In genomic region chr16:85027968-85028637, GRCh38 we compare ENCODE assay signal across 1 cellular context.
A peak's percentile ranks its signal among the peaks of the same experiment; 100 is the strongest.
TF ChIP-seq lines count a peak whose summit lies in the region.

No MANE protein-coding gene starts in this region.

TF ChIP-seq in HEK293, 187 proteins besides CTCF, POLR2A, EP300 and RAD21 (continued from another document):
- TF ChIP-seq ZNF2 (tag by site-specific recombination; IDR thresholded peaks at IDR 0.05) (no peak), ZXDB (tag by site-specific recombination; IDR thresholded peaks at IDR 0.05) (no peak), ZNF223 (tag by site-specific recombination; IDR thresholded peaks at IDR 0.05) (no peak), ZBTB6 (tag by site-specific recombination; IDR thresholded peaks at IDR 0.05) (no peak), ZNF664 (tag by site-specific recombination; IDR thresholded peaks at IDR 0.05) (no peak), ZNF777 (tag by site-specific recombination; IDR thresholded peaks at IDR 0.05; ENCODE audit: borderline replicate concordance) (no peak), ZNF530 (tag by site-specific recombination; IDR thresholded peaks at IDR 0.05; ENCODE audit: low read depth) (no peak), SP3 (tag by site-specific recombination; IDR thresholded peaks at IDR 0.05) (no peak), ZNF830 (tag by site-specific recombination; IDR thresholded peaks at IDR 0.05; ENCODE audit: low read depth) (no peak), KLF9 (tag by site-specific recombination; IDR thresholded peaks at IDR 0.05; ENCODE audit: low read depth) (peak; percentile 49), BCL11A (tag by site-specific recombination; IDR thresholded peaks at IDR 0.05; ENCODE audit: low read depth) (no peak), ZNF362 (tag by site-specific recombination; IDR thresholded peaks at IDR 0.05) (no peak), ZNF658 (tag by site-specific recombination; IDR thresholded peaks at IDR 0.05) (no peak), ZNF660 (tag by site-specific recombination; IDR thresholded peaks at IDR 0.05) (no peak), PBX3 (CRISPR knock-in tag; IDR thresholded peaks at IDR 0.05) (no peak), ZNF140 (tag by site-specific recombination; IDR thresholded peaks at IDR 0.05) (no peak), FEZF1 (tag by site-specific recombination; IDR thresholded peaks at IDR 0.05) (no peak), ZNF175 (tag by site-specific recombination; IDR thresholded peaks at IDR 0.05) (no peak), ZNF19 (tag by site-specific recombination; IDR thresholded peaks at IDR 0.05; ENCODE audit: low read depth) (no peak), ZNF157 (tag by site-specific recombination; IDR thresholded peaks at IDR 0.05) (no peak), BCL11B (tag by site-specific recombination; IDR thresholded peaks at IDR 0.05; ENCODE audit: low read depth) (no peak), ZBTB11 (tag by site-specific recombination; conservative IDR thresholded peaks at IDR 0.05; ENCODE audit: low read depth) (0 out of 2 replicates have a peak, but pooled peaks have one; percentile 17), SCRT2 (tag by site-specific recombination; IDR thresholded peaks at IDR 0.05) (0 out of 2 replicates have a peak, but pooled peaks have one; percentile 14), ZNF394 (tag by site-specific recombination; IDR thresholded peaks at IDR 0.05; ENCODE audit: borderline replicate concordance) (no peak)
- TF ChIP-seq, protein P1, sequence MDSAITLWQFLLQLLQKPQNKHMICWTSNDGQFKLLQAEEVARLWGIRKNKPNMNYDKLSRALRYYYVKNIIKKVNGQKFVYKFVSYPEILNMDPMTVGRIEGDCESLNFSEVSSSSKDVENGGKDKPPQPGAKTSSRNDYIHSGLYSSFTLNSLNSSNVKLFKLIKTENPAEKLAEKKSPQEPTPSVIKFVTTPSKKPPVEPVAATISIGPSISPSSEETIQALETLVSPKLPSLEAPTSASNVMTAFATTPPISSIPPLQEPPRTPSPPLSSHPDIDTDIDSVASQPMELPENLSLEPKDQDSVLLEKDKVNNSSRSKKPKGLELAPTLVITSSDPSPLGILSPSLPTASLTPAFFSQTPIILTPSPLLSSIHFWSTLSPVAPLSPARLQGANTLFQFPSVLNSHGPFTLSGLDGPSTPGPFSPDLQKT (IDR thresholded peaks at IDR 0.05; ENCODE audit: borderline replicate concordance, low read depth, low read length) = no peak
- TF ChIP-seq, protein P2, sequence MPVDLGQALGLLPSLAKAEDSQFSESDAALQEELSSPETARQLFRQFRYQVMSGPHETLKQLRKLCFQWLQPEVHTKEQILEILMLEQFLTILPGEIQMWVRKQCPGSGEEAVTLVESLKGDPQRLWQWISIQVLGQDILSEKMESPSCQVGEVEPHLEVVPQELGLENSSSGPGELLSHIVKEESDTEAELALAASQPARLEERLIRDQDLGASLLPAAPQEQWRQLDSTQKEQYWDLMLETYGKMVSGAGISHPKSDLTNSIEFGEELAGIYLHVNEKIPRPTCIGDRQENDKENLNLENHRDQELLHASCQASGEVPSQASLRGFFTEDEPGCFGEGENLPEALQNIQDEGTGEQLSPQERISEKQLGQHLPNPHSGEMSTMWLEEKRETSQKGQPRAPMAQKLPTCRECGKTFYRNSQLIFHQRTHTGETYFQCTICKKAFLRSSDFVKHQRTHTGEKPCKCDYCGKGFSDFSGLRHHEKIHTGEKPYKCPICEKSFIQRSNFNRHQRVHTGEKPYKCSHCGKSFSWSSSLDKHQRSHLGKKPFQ (tag by site-specific recombination; IDR thresholded peaks at IDR 0.05) = 0 out of 2 replicates have a peak, but pooled peaks have one; percentile 44
- TF ChIP-seq, protein P3, sequence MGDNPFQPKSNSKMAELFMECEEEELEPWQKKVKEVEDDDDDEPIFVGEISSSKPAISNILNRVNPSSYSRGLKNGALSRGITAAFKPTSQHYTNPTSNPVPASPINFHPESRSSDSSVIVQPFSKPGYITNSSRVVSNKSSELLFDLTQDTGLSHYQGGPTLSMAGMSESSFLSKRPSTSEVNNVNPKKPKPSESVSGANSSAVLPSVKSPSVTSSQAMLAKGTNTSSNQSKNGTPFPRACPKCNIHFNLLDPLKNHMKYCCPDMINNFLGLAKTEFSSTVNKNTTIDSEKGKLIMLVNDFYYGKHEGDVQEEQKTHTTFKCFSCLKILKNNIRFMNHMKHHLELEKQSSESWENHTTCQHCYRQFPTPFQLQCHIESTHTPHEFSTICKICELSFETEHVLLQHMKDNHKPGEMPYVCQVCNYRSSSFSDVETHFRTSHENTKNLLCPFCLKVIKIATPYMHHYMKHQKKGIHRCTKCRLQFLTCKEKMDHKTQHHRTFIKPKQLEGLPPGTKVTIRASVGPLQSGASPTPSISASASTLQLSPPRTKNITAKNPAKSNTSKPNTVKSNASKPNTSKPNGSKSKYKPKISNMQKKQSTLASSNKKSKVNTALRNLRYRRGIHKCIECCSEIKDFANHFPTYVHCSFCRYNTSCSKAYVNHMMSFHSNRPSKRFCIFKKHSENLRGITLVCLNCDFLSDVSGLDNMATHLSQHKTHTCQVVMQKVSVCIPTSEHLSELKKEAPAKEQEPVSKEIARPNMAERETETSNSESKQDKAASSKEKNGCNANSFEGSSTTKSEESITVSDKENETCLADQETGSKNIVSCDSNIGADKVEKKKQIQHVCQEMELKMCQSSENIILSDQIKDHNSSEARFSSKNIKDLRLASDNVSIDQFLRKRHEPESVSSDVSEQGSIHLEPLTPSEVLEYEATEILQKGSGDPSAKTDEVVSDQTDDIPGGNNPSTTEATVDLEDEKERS (tag by site-specific recombination; IDR thresholded peaks at IDR 0.05) = no peak
- TF ChIP-seq, protein P4, sequence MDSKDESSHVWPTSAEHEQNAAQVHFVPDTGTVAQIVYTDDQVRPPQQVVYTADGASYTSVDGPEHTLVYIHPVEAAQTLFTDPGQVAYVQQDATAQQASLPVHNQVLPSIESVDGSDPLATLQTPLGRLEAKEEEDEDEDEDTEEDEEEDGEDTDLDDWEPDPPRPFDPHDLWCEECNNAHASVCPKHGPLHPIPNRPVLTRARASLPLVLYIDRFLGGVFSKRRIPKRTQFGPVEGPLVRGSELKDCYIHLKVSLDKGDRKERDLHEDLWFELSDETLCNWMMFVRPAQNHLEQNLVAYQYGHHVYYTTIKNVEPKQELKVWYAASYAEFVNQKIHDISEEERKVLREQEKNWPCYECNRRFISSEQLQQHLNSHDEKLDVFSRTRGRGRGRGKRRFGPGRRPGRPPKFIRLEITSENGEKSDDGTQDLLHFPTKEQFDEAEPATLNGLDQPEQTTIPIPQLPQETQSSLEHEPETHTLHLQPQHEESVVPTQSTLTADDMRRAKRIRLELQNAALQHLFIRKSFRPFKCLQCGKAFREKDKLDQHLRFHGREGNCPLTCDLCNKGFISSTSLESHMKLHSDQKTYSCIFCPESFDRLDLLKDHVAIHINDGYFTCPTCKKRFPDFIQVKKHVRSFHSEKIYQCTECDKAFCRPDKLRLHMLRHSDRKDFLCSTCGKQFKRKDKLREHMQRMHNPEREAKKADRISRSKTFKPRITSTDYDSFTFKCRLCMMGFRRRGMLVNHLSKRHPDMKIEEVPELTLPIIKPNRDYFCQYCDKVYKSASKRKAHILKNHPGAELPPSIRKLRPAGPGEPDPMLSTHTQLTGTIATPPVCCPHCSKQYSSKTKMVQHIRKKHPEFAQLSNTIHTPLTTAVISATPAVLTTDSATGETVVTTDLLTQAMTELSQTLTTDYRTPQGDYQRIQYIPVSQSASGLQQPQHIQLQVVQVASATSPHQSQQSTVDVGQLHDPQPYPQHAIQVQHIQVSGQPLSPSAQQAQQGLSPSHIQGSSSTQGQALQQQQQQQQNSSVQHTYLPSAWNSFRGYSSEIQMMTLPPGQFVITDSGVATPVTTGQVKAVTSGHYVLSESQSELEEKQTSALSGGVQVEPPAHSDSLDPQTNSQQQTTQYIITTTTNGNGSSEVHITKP (tag by site-specific recombination; IDR thresholded peaks at IDR 0.05) = peak; percentile 91
TF ChIP-seq in HEK293: peak in this region for 9.
